Comparison of ENCODE assay signal across 8 cellular contexts in genomic region chr1:50968884-50969610, GRCh38. TPM values are rescaled to one million over a fixed set of nuclear protein-coding genes. Genes with fewer than 3 reads are reported as not detected.
DNase-seq lines count a peak whose midpoint lies in the region; ATAC-seq, FAIRE-seq and TF ChIP-seq lines count a peak whose summit lies in the region.

No MANE protein-coding gene starts in this region.

- no peak overlapping the region for H2AFZ ChIP-seq in neural cell (ENCODE audit: low read depth, low read length)

- ATAC-seq in HG02678 (IDR thresholded peaks at IDR 0.05; ENCODE audit: unreplicated experiment): peak; percentile 15
- ATAC-seq in activated T-helper 17 cell treated with anti-CD3 and anti-CD28 coated beads, Interleukin-2, amount 50 U/mL, for 72 hours (replicated peaks): peak; percentile 37

- H3K36me3 Mint-ChIP-seq in activated T-helper 17 cell treated with anti-CD3 and anti-CD28 coated beads, Interleukin-2, amount 50 U/mL, for 72 hours (ENCODE audit: low read depth): peaks cover 12% of the 10 kb centered on the region

- peaks cover 8% of the 10 kb centered on the region for H3K27me3 Mint-ChIP-seq in activated T-helper 17 cell treated with anti-CD3 and anti-CD28 coated beads, Interleukin-2, amount 50 U/mL, for 72 hours

- H3K27ac Mint-ChIP-seq in activated T-helper 17 cell treated with anti-CD3 and anti-CD28 coated beads, Interleukin-2, amount 50 U/mL, for 72 hours: peak overlapping the region; percentile 88

- H3K9me3 ChIP-seq in neural cell (ENCODE audit: low read length): no peaks in the 10 kb centered on the region

- H3K36me3 ChIP-seq in neural cell (ENCODE audit: insufficient read depth, low read length): no peaks in the 10 kb centered on the region

- H4K20me1 ChIP-seq in neural cell (ENCODE audit: insufficient read depth): no peaks in the 10 kb centered on the region

- H3K4me3 ChIP-seq in fibroblast of the aortic adventitia (ENCODE audit: low read depth, low read length) (peak overlapping the region; percentile 97), neural cell (ENCODE audit: low read length) (peak overlapping the region; percentile 69)

- no peak for TF ChIP-seq RAD21 in neural cell (conservative IDR thresholded peaks at IDR 0.05)

- H3K4me2 ChIP-seq in neural cell (ENCODE audit: low read length): peak overlapping the region; percentile 69

- H3K4me1 Mint-ChIP-seq in activated T-helper 17 cell treated with anti-CD3 and anti-CD28 coated beads, Interleukin-2, amount 50 U/mL, for 72 hours: peaks cover 10% of the 10 kb centered on the region

- no peaks in the 10 kb centered on the region for H3K79me2 ChIP-seq in neural cell (replicated peaks; ENCODE audit: insufficient read depth, low read length)

- H3K9ac ChIP-seq in neural cell (ENCODE audit: low read length): peak overlapping the region; percentile 22

- H3K27ac ChIP-seq in neural cell (ENCODE audit: low read length): no peak overlapping the region

- H3K9me3 Mint-ChIP-seq in activated T-helper 17 cell treated with anti-CD3 and anti-CD28 coated beads, Interleukin-2, amount 50 U/mL, for 72 hours: no peaks in the 10 kb centered on the region

- peak; percentile 71 to 76 for DNase-seq in NCI-H2081 (lab: John Stamatoyannopoulos, UW)
- DNase-seq in NCI-H2081 treated with DMSO at 0.1 percent for 48 hours (lab: John Stamatoyannopoulos, UW): no peak
- peak; percentile 64 for DNase-seq in NCI-H774 (lab: John Stamatoyannopoulos, UW)
- peak; percentile 19 for DNase-seq in fibroblast of the aortic adventitia (ENCODE audit: low read depth)
- peak; percentile 51 for DNase-seq in urothelium cell line (ENCODE audit: low spot score)

- no peaks in the 10 kb centered on the region for H3K9me2 ChIP-seq in neural cell (ENCODE audit: insufficient read depth, low read length)

- TF ChIP-seq EP300 in neural cell (conservative IDR thresholded peaks at IDR 0.05; ENCODE audit: poor library complexity, severe bottlenecking): no peak

- H3F3A ChIP-seq in neural cell (ENCODE audit: insufficient read depth, low read length, poor library complexity, severe bottlenecking): no peaks in the 10 kb centered on the region

- no peak for TF ChIP-seq CTCF in fibroblast of the aortic adventitia (IDR thresholded peaks at IDR 0.05; ENCODE audit: insufficient read depth, low read length)
- no peak for TF ChIP-seq CTCF in neural cell (IDR thresholded peaks at IDR 0.05; ENCODE audit: poor library complexity, severe bottlenecking)

- no peak for FAIRE-seq in urothelium cell line (lab: Jason Lieb, UNC)

- peaks cover 97% of the 10 kb centered on the region for H3K27me3 ChIP-seq in neural cell (ENCODE audit: insufficient read depth, low read depth, low read length)

- H3K4me3 Mint-ChIP-seq in activated T-helper 17 cell treated with anti-CD3 and anti-CD28 coated beads, Interleukin-2, amount 50 U/mL, for 72 hours: peak overlapping the region; percentile 92

TF ChIP-seq in neural cell, 6 proteins besides CTCF, POLR2A, EP300 and RAD21:
- TF ChIP-seq MXI1 (conservative IDR thresholded peaks at IDR 0.05; ENCODE audit: poor library complexity, severe bottlenecking) (no peak), POLR2AphosphoS5 (IDR thresholded peaks at IDR 0.05) (no peak), SMC3 (conservative IDR thresholded peaks at IDR 0.05; ENCODE audit: poor library complexity) (no peak), REST (IDR thresholded peaks at IDR 0.05; ENCODE audit: borderline replicate concordance) (no peak), EZH2 (IDR thresholded peaks at IDR 0.05; ENCODE audit: borderline replicate concordance, insufficient read depth, low read length, poor library complexity, severe bottlenecking) (no peak), TAF1 (IDR thresholded peaks at IDR 0.05; ENCODE audit: low read depth) (no peak)

RNA-seq across cellular contexts. Expression of gene CDKN2C, which starts 1.0 kb away (rescaled TPM):
- total RNA-seq in activated T-helper 17 cell treated with anti-CD3 and anti-CD28 coated beads, Interleukin-2, amount 50 U/mL, for 72 hours: 10 to 100 TPM in 1 of 2 donors, 1 to 10 TPM in 1; 8.3 to 16.2 TPM
- total RNA-seq in fibroblast of the aortic adventitia (ENCODE audit: low replicate concordance): 15.3 and 34.1 TPM in 2 replicates
- 0.25 TPM in 1 of 2 replicates, not detected in the other for polyA plus RNA-seq in neural cell
- not detected in 2 replicates for polyA minus RNA-seq in neural cell

RNA-seq across cellular contexts. Expression of gene FAF1, which starts 9.0 kb away (rescaled TPM):
- 10 to 100 TPM; 55.5 to 69.7 TPM for total RNA-seq in activated T-helper 17 cell treated with anti-CD3 and anti-CD28 coated beads, Interleukin-2, amount 50 U/mL, for 72 hours
- 93.8 and 100 TPM in 2 replicates for total RNA-seq in fibroblast of the aortic adventitia (ENCODE audit: low replicate concordance)
- polyA plus RNA-seq in neural cell: 38.4 and 52.1 TPM in 2 replicates
- polyA minus RNA-seq in neural cell: 87.2 and 105 TPM in 2 replicates
